Comparison of ENCODE assay signal across 10 cellular contexts in the genomic region with DNA sequence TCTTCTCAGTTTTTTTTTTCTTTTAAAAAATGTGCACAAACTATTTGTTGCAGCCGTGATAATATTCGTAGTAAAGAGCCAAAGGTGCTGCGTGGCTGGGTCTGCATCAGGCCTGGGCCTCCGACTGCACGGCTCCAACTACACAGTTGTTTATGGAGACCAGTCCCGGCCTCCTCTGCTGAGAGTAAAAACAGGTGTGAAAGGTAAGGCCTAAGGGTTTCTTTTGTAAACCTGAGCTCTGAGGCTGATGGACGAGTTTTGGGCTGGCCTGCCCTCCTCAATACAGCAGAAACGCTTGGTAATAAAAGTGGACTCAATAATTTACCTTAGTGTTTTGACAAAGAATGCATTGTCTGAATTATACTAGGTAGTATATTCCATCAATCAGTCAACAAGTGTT. TPM values are rescaled to one million over a fixed set of nuclear protein-coding genes. Genes with fewer than 3 reads are reported as not detected.
DNase-seq lines count a peak whose midpoint lies in the region; ATAC-seq, FAIRE-seq and TF ChIP-seq lines count a peak whose summit lies in the region.
"Had no signal": no experiment of that assay in that cellular context is flagged by ENCODE, and none has a peak within 500 bp of the region (broad histone marks: within the 10 kb centered on the region; RNA-seq: fewer than 3 reads in every experiment).

No MANE protein-coding gene starts in this region.

- POLR2A ChIA-PET in activated CD4-positive, alpha-beta T cell treated with anti-CD3 and anti-CD28 coated beads, Interleukin-2, amount 10 ng/mL, durations not matched to agents 7 days and 5 days (lab: Charles Lee) = no interaction called here

- H3K9me3 Mint-ChIP-seq in stimulated activated memory B cell treated with anti-CD40 and anti-IgM and Interleukin-4, amounts not matched to agents 10 μg/mL and 1 μg/mL and 100 μg/mL, for 72 hours = no peaks in the 10 kb centered on the region
- no peaks in the 10 kb centered on the region for H3K9me3 Mint-ChIP-seq in activated CD4-positive, alpha-beta T cell treated with anti-CD3 and anti-CD28 coated beads, Interleukin-2, amount 10 ng/mL, durations not matched to agents 7 days and 5 days

- peaks cover 37% of the 10 kb centered on the region for H3K4me1 ChIP-seq in foreskin keratinocyte

- peak overlapping the region; percentile 83 for H3K27ac ChIP-seq in foreskin keratinocyte

- DNase-seq in NCI-H1092 treated with DMSO at 0.1 percent for 48 hours (lab: John Stamatoyannopoulos, UW) (peak; percentile 46), NCI-H1092 (lab: John Stamatoyannopoulos, UW) (no peak), foreskin keratinocyte (no peak), D721Med (ENCODE audit: insufficient read length, low spot score) (no peak)
- no peak for DNase-seq in activated CD4-positive, alpha-beta T cell treated with anti-CD3 and anti-CD28 coated beads, Interleukin-2, amount 10 ng/mL, durations not matched to agents 7 days and 5 days
- DNase-seq: 8988T, KG1 had no signal

- H3K27me3 Mint-ChIP-seq in stimulated activated memory B cell treated with anti-CD40 and anti-IgM and Interleukin-4, amounts not matched to agents 10 μg/mL and 1 μg/mL and 100 μg/mL, for 72 hours = no peaks in the 10 kb centered on the region
- no peaks in the 10 kb centered on the region for H3K27me3 Mint-ChIP-seq in activated CD4-positive, alpha-beta T cell treated with anti-CD3 and anti-CD28 coated beads, Interleukin-2, amount 10 ng/mL, durations not matched to agents 7 days and 5 days

- peaks cover 64% of the 10 kb centered on the region for H3K4me1 Mint-ChIP-seq in stimulated activated memory B cell treated with anti-CD40 and anti-IgM and Interleukin-4, amounts not matched to agents 10 μg/mL and 1 μg/mL and 100 μg/mL, for 72 hours
- H3K4me1 Mint-ChIP-seq in activated CD4-positive, alpha-beta T cell treated with anti-CD3 and anti-CD28 coated beads, Interleukin-2, amount 10 ng/mL, durations not matched to agents 7 days and 5 days = peaks cover 61% of the 10 kb centered on the region

- ATAC-seq in foreskin keratinocyte = no peak
- ATAC-seq in stimulated activated memory B cell treated with anti-CD40 and anti-IgM and Interleukin-4, amounts not matched to agents 10 μg/mL and 1 μg/mL and 100 μg/mL, for 72 hours = no peak
- no peak for ATAC-seq in GM21825 (IDR thresholded peaks at IDR 0.05; ENCODE audit: unreplicated experiment)

- H3K4me3 Mint-ChIP-seq in stimulated activated memory B cell treated with anti-CD40 and anti-IgM and Interleukin-4, amounts not matched to agents 10 μg/mL and 1 μg/mL and 100 μg/mL, for 72 hours = no peak overlapping the region
- H3K4me3 Mint-ChIP-seq in activated CD4-positive, alpha-beta T cell treated with anti-CD3 and anti-CD28 coated beads, Interleukin-2, amount 10 ng/mL, durations not matched to agents 7 days and 5 days = no peak overlapping the region

- CTCF ChIA-PET in activated CD4-positive, alpha-beta T cell treated with anti-CD3 and anti-CD28 coated beads, Interleukin-2, amount 10 ng/mL, durations not matched to agents 7 days and 5 days (lab: Charles Lee) = interaction anchor here (0.6 to 1.5 kb wide), 4 partner anchors 8 to 676 kb away, joined by 3 to 7 read pairs (median 4); no protein-coding TSS in a partner anchor

- no peak for TF ChIP-seq CTCF in WI38 (IDR thresholded peaks at IDR 0.05; ENCODE audit: low read depth, low read length)
- no peak for TF ChIP-seq CTCF in foreskin keratinocyte (conservative IDR thresholded peaks at IDR 0.05)
- TF ChIP-seq CTCF in D721Med (IDR thresholded peaks at IDR 0.05; ENCODE audit: insufficient read depth, missing control alignments) = no peak

- peak overlapping the region; percentile 79 for H3K27ac Mint-ChIP-seq in stimulated activated memory B cell treated with anti-CD40 and anti-IgM and Interleukin-4, amounts not matched to agents 10 μg/mL and 1 μg/mL and 100 μg/mL, for 72 hours
- H3K27ac Mint-ChIP-seq in activated CD4-positive, alpha-beta T cell treated with anti-CD3 and anti-CD28 coated beads, Interleukin-2, amount 10 ng/mL, durations not matched to agents 7 days and 5 days = no peak overlapping the region

- no peak for FAIRE-seq in D721Med (lab: Jason Lieb, UNC)

- no peaks in the 10 kb centered on the region for H3K27me3 ChIP-seq in foreskin keratinocyte

- no peaks in the 10 kb centered on the region for H3K36me3 Mint-ChIP-seq in stimulated activated memory B cell treated with anti-CD40 and anti-IgM and Interleukin-4, amounts not matched to agents 10 μg/mL and 1 μg/mL and 100 μg/mL, for 72 hours
- H3K36me3 Mint-ChIP-seq in activated CD4-positive, alpha-beta T cell treated with anti-CD3 and anti-CD28 coated beads, Interleukin-2, amount 10 ng/mL, durations not matched to agents 7 days and 5 days (ENCODE audit: low read depth) = peaks cover 4% of the 10 kb centered on the region

- peak overlapping the region; percentile 82 for H3K4me3 ChIP-seq in WI38 (ENCODE audit: low read depth, low read length)

RNA-seq across cellular contexts. Expression of a gene that starts 3.9 kb away (rescaled TPM):
- 27.3 and 33.1 TPM in 2 replicates for total RNA-seq in foreskin keratinocyte
- 5.0 and 5.2 TPM in 2 replicates for polyA plus RNA-seq in foreskin keratinocyte
- total RNA-seq in activated CD4-positive, alpha-beta T cell treated with anti-CD3 and anti-CD28 coated beads, Interleukin-2, amount 10 ng/mL, durations not matched to agents 7 days and 5 days = 10 to 100 TPM; 13.4 to 15.5 TPM
